In the genomic region with DNA sequence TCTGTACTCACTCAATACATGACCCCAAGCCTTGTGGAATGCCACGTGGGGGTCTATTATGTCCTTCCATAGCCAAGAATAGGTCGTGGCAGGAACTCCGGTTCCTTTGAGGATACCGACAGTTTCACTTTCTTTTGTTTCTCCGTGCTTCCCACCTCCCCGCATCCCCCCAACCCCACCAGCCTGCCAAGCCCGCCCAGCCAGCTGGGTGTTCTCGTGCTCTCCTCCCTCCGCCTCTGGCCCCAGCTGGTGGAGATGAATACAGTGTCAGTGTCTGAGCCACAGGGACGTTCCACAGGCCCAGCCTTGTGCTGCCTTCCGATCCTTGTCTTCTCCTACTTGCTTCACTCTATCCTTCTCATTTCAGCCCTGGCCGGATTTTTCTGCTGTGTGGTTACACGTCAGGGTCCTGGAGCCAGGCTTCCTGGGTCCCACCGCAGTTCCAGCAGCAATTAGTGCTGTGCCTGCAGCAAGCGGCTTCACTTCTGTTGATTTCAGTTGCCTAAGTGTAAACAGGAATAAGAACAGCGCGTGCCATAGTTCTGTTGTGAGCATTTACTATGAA, we compare ENCODE assay signal across 8 cellular contexts. TPM values are rescaled to one million over a fixed set of nuclear protein-coding genes. Genes with fewer than 3 reads are reported as not detected.
A peak's percentile ranks its signal among the peaks of the same experiment; 100 is the strongest.
DNase-seq lines count a peak whose midpoint lies in the region; ATAC-seq and TF ChIP-seq lines count a peak whose summit lies in the region.

No MANE protein-coding gene starts in this region.

- peak overlapping the region; percentile 15 to 39 (median 22) for H3K4me3 ChIP-seq in Peyer's patch
- H3K4me3 ChIP-seq in ectodermal cell (ENCODE audit: insufficient read depth, low read depth, low read length) = no peak overlapping the region
- H3K4me3 ChIP-seq in lower lobe of right lung = peak overlapping the region; percentile 46

- WGBS in ectodermal cell, 2 experiments = 31 to 32% methylated on average over 16 of the region's 17 CpGs

- H3K36me3 ChIP-seq in Peyer's patch = no peaks in the 10 kb centered on the region
- H3K36me3 ChIP-seq in ectodermal cell (ENCODE audit: control insufficient read depth, insufficient read depth, low read length) = no peaks in the 10 kb centered on the region
- H3K36me3 ChIP-seq in lower lobe of right lung = no peaks in the 10 kb centered on the region

- ATAC-seq in lower lobe of right lung (peak in 1 of 2 donors; percentile 48), GM19452 (IDR thresholded peaks at IDR 0.05; ENCODE audit: unreplicated experiment) (no peak), HG02623 (IDR thresholded peaks at IDR 0.05; ENCODE audit: unreplicated experiment) (no peak)

- H3K27me3 ChIP-seq in Peyer's patch = no peaks in the 10 kb centered on the region
- H3K27me3 ChIP-seq in ectodermal cell (ENCODE audit: control insufficient read depth, insufficient read depth, low read length, poor library complexity, severe bottlenecking) = no peaks in the 10 kb centered on the region
- H3K27me3 ChIP-seq in lower lobe of right lung (ENCODE audit: low read depth) = no peaks in the 10 kb centered on the region

- intact Hi-C loops in lower lobe of right lung (cut with DNase I) = no loop called here

- H3K4me1 ChIP-seq in Peyer's patch (peaks cover 0 to 34% (median 20%) of the 10 kb centered on the region in 4 donors), ectodermal cell (ENCODE audit: control insufficient read depth, insufficient read depth, low read length) (peaks cover 16% of the 10 kb centered on the region), lower lobe of right lung (peaks cover 61% of the 10 kb centered on the region)

- TF ChIP-seq POLR2A in Peyer's patch (IDR thresholded peaks at IDR 0.05) = no peak

- DNase-seq in HCEC 1CT = peak; percentile 64
- DNase-seq in Peyer's patch = peak in 2 of 3 donors; percentile 35 to 70
- DNase-seq in lower lobe of right lung = peak; percentile 74
- DNase-seq in substantia nigra (lab: John Stamatoyannopoulos, UW) = peak; percentile 37 to 91 (median 80)
- no peak for DNase-seq in NCI-H510A treated with DMSO at 0.1 percent for 48 hours (lab: John Stamatoyannopoulos, UW)

- H3K9me3 ChIP-seq in Peyer's patch = no peaks in the 10 kb centered on the region
- no peaks in the 10 kb centered on the region for H3K9me3 ChIP-seq in ectodermal cell (ENCODE audit: control insufficient read depth, low read length)
- H3K9me3 ChIP-seq in lower lobe of right lung = no peaks in the 10 kb centered on the region

- H3K27ac ChIP-seq in Peyer's patch = peak overlapping the region; percentile 48 to 82 (median 71)
- peak overlapping the region; percentile 1 for H3K27ac ChIP-seq in ectodermal cell (ENCODE audit: insufficient read depth, low read depth, low read length, poor library complexity, severe bottlenecking)
- H3K27ac ChIP-seq in lower lobe of right lung = peak overlapping the region; percentile 88
- peak overlapping the region; percentile 99 for H3K27ac ChIP-seq in substantia nigra (ENCODE audit: low read depth, low read length, poor library complexity, severe bottlenecking)

- TF ChIP-seq CTCF in Peyer's patch (IDR thresholded peaks at IDR 0.05) (no peak), lower lobe of right lung (IDR thresholded peaks at IDR 0.05) (no peak)

RNA-seq across cellular contexts. Expression of a gene that starts 4.1 kb away (rescaled TPM):
- total RNA-seq in Peyer's patch (10 to 100 TPM in 3 of 4 donors, 1 to 10 TPM in 1; 9.5 to 32.2 (median 25.5) TPM), lower lobe of right lung (64.5 TPM)
- 56.7 TPM for polyA plus RNA-seq in ectodermal cell (2013, experiment 1 of 4)
- polyA plus RNA-seq in ectodermal cell (2013, experiment 2 of 4) = 62.6 TPM
- polyA plus RNA-seq in ectodermal cell (2013, experiment 3 of 4) = 59.0 TPM
- polyA plus RNA-seq in ectodermal cell (2013, experiment 4 of 4) = 54.1 TPM

RNA-seq across cellular contexts. Expression of a gene that starts 30.2 kb away (rescaled TPM):
- total RNA-seq in Peyer's patch = not detected
- polyA plus RNA-seq in ectodermal cell (2013, experiment 1 of 4) = not detected
- polyA plus RNA-seq in ectodermal cell (2013, experiment 2 of 4) = 0.98 TPM
- polyA plus RNA-seq in ectodermal cell (2013, experiment 3 of 4) = 0.80 TPM
- polyA plus RNA-seq in ectodermal cell (2013, experiment 4 of 4) = 0.65 TPM
- total RNA-seq in lower lobe of right lung = 2.2 TPM

RNA-seq across cellular contexts. Expression of a gene that starts 40.3 kb away (rescaled TPM):
- total RNA-seq in Peyer's patch (not detected), lower lobe of right lung (0.24 TPM)
- polyA plus RNA-seq in ectodermal cell (2013, experiment 1 of 4) = 35.0 TPM
- 38.1 TPM for polyA plus RNA-seq in ectodermal cell (2013, experiment 2 of 4)
- 26.6 TPM for polyA plus RNA-seq in ectodermal cell (2013, experiment 3 of 4)
- polyA plus RNA-seq in ectodermal cell (2013, experiment 4 of 4) = 28.9 TPM

RNA-seq across cellular contexts. Expression of a gene that starts 50.9 kb away (rescaled TPM):
- 10 to 100 TPM in 3 of 4 donors, 1 to 10 TPM in 1; 10.0 to 50.3 (median 11.5) TPM for total RNA-seq in Peyer's patch
- polyA plus RNA-seq in ectodermal cell (2013, experiment 1 of 4) = 126 TPM
- 111 TPM for polyA plus RNA-seq in ectodermal cell (2013, experiment 2 of 4)
- polyA plus RNA-seq in ectodermal cell (2013, experiment 3 of 4) = 123 TPM
- polyA plus RNA-seq in ectodermal cell (2013, experiment 4 of 4) = 128 TPM
- 20.8 TPM for total RNA-seq in lower lobe of right lung

Comparison
In these comparisons a context has a peak if more than half of its experiments do, and no peak if none do; other contexts are left out.
1. H3K27ac ChIP-seq: peak in every context shown above with its lines; median percentile 99 in substantia nigra; 88 in lower lobe of right lung; 71 in Peyer's patch; 1 in ectodermal cell.